In genomic region chr1:115643219-115643618, GRCh38 we compare ENCODE assay signal across 8 cellular contexts. TPM values are rescaled to one million over a fixed set of nuclear protein-coding genes. Genes with fewer than 3 reads are reported as not detected.
A peak's percentile ranks its signal among the peaks of the same experiment; 100 is the strongest.
DNase-seq lines count a peak whose midpoint lies in the region; ATAC-seq and TF ChIP-seq lines count a peak whose summit lies in the region.

No MANE protein-coding gene starts in this region.

- peaks cover 9% of the 10 kb centered on the region for H3K79me1 ChIP-seq in trophoblast cell (ENCODE audit: low read length)

- H4K8ac ChIP-seq in trophoblast cell (ENCODE audit: low read depth, low read length), result no peak overlapping the region

- H3K4me1 ChIP-seq in DOHH2 (ENCODE audit: control insufficient read depth, low read length), result peaks cover 7% of the 10 kb centered on the region; the same call in 1 of the 2 replicates
- peaks cover 19% of the 10 kb centered on the region for H3K4me1 ChIP-seq in NT2/D1 (ENCODE audit: insufficient read depth, insufficient read length)
- peaks cover 0 to 11% of the 10 kb centered on the region in 2 experiments for H3K4me1 ChIP-seq in trophoblast cell (ENCODE audit: control insufficient read depth in 1 of 2, insufficient read depth in 2 of 2, low read length in 2 of 2)

- H3K18ac ChIP-seq in trophoblast cell (ENCODE audit: low read length), result no peak overlapping the region

- no CpG with 5 or more reads among the region's 4 CpGs for WGBS in trophoblast cell (ENCODE audit: extremely low coverage, insufficient coverage, insufficient read length)

- H3K4ac ChIP-seq in trophoblast cell (ENCODE audit: low read depth, low read length), result no peak overlapping the region

- H2BK12ac ChIP-seq in trophoblast cell (ENCODE audit: low read length), result no peak overlapping the region

- no peak overlapping the region for H3K23ac ChIP-seq in trophoblast cell (ENCODE audit: low read length)

- peaks cover 12% of the 10 kb centered on the region for H3K27me3 ChIP-seq in DOHH2 (ENCODE audit: control insufficient read depth, low read length)
- no peaks in the 10 kb centered on the region for H3K27me3 ChIP-seq in NT2/D1 (ENCODE audit: insufficient read depth, insufficient read length)
- H3K27me3 ChIP-seq in trophoblast cell (ENCODE audit: insufficient read depth, low read length), result no peaks in the 10 kb centered on the region

- H4K20me1 ChIP-seq in DOHH2 (ENCODE audit: control insufficient read depth, insufficient read depth, low read depth, low read length), result 0 out of 2 replicates have a peak, but pooled peaks cover 5% of the 10 kb centered on the region

- no peak for ATAC-seq in GM18511 (IDR thresholded peaks at IDR 0.05; ENCODE audit: unreplicated experiment)

- no peak overlapping the region for H3K14ac ChIP-seq in trophoblast cell (ENCODE audit: low read length)

- H3K79me2 ChIP-seq in DOHH2 (ENCODE audit: control insufficient read depth, low read length) (no peaks in the 10 kb centered on the region), trophoblast cell (ENCODE audit: control insufficient read depth, insufficient read depth, low read length, poor library complexity) (peaks cover 11% of the 10 kb centered on the region)

- no peak overlapping the region for H2AFZ ChIP-seq in trophoblast cell (ENCODE audit: insufficient read depth, low read length, poor library complexity)

- H3K9me2 ChIP-seq in DOHH2 (replicated peaks; ENCODE audit: control insufficient read depth, low read length), result no peaks in the 10 kb centered on the region

- DNase-seq in NT2/D1 (ENCODE audit: low read depth, low spot score), result no peak
- DNase-seq in epithelial cell of proximal tubule (ENCODE audit: low read depth), result no peak
- DNase-seq in trophoblast cell, result no peak
- no peak for DNase-seq in medulla oblongata (ENCODE audit: extremely low spot score)
- DNase-seq in mesenteric fat pad (ENCODE audit: low spot score), result no peak
- no peak for DNase-seq in cortex of kidney (lab: John Stamatoyannopoulos, UW)

- H3K27ac ChIP-seq in DOHH2 (ENCODE audit: low read depth, low read length) (no peak overlapping the region), trophoblast cell (ENCODE audit: low read depth, low read length) (no peak overlapping the region)

- H3K9me3 ChIP-seq in DOHH2 (ENCODE audit: control insufficient read depth, insufficient read depth, low read length), result no peaks in the 10 kb centered on the region
- peaks cover 11% of the 10 kb centered on the region; the same call in 1 of the 2 replicates for H3K9me3 ChIP-seq in NT2/D1 (ENCODE audit: insufficient read depth, low read length)
- peaks cover 12% of the 10 kb centered on the region for H3K9me3 ChIP-seq in trophoblast cell (ENCODE audit: insufficient read depth, low read depth, low read length)

- no peak overlapping the region for H2BK120ac ChIP-seq in trophoblast cell (ENCODE audit: insufficient read depth, low read length, poor library complexity)

- H3K36me3 ChIP-seq in DOHH2 (ENCODE audit: control insufficient read depth, low read length) (no peaks in the 10 kb centered on the region), NT2/D1 (ENCODE audit: insufficient read depth, insufficient read length, low read length) (peaks cover 13% of the 10 kb centered on the region), trophoblast cell (ENCODE audit: control insufficient read depth in 1 of 2, insufficient read depth in 2 of 2, low read length in 2 of 2) (no peaks in the 10 kb centered on the region)

- H3K4me2 ChIP-seq in DOHH2 (ENCODE audit: low read length) (peak overlapping the region; percentile 57), trophoblast cell (ENCODE audit: low read length) (peak overlapping the region; percentile 79)

- peak overlapping the region; percentile 95 for H3K9ac ChIP-seq in NT2/D1 (ENCODE audit: insufficient read length, low read depth)
- no peak overlapping the region for H3K9ac ChIP-seq in trophoblast cell (ENCODE audit: low read length)

- H2AK5ac ChIP-seq in trophoblast cell (ENCODE audit: low read length), result no peak overlapping the region

- no peak for TF ChIP-seq CTCF in DOHH2 (IDR thresholded peaks at IDR 0.05; ENCODE audit: low read depth, low read length, poor library complexity, severe bottlenecking)
- no peak for TF ChIP-seq CTCF in epithelial cell of proximal tubule (conservative IDR thresholded peaks at IDR 0.05; ENCODE audit: low read depth, low read length)

- no peak overlapping the region for H4K91ac ChIP-seq in trophoblast cell (ENCODE audit: low read depth, low read length)

- H2BK5ac ChIP-seq in trophoblast cell (ENCODE audit: low read depth, low read length, poor library complexity), result no peak overlapping the region

- H3F3A ChIP-seq in DOHH2 (ENCODE audit: control insufficient read depth, insufficient read depth), result no peaks in the 10 kb centered on the region

- H4K12ac ChIP-seq in trophoblast cell (ENCODE audit: low read depth, low read length), result no peak overlapping the region

- H3K4me3 ChIP-seq in DOHH2 (ENCODE audit: low read length) (peak overlapping the region; percentile 76), NT2/D1 (ENCODE audit: insufficient read length, low read depth) (peak overlapping the region; percentile 88), epithelial cell of proximal tubule (ENCODE audit: low read depth, low read length) (peak overlapping the region; percentile 64), trophoblast cell (ENCODE audit: low read depth, low read length) (no peak overlapping the region)

RNA-seq across cellular contexts. Expression of gene VANGL1, which starts 1.4 kb away (rescaled TPM):
- 16.1 and 20.3 TPM in 2 replicates for total RNA-seq in epithelial cell of proximal tubule
- polyA plus RNA-seq in trophoblast cell (2013), result 14.8 and 15.3 TPM in 2 replicates
- 12.5 TPM for total RNA-seq in mesenteric fat pad
